ENCODE assay signal across 16 cellular contexts in genomic region chr3:149179225-149179624, GRCh38. TPM values are rescaled to one million over a fixed set of nuclear protein-coding genes. Genes with fewer than 3 reads are reported as not detected.
DNase-seq lines count a peak whose midpoint lies in the region; ATAC-seq, FAIRE-seq and TF ChIP-seq lines count a peak whose summit lies in the region.
"Had no signal": no experiment of that assay in that cellular context is flagged by ENCODE, and none has a peak within 500 bp of the region (broad histone marks: within the 10 kb centered on the region; RNA-seq: fewer than 3 reads in every experiment).

No MANE protein-coding gene starts in this region.

- H3K79me1 ChIP-seq in mesendoderm (ENCODE audit: low read length) = no peaks in the 10 kb centered on the region

- H3K27ac ChIP-seq in HepG2 (ENCODE audit: extremely low read length, insufficient read depth, low read length) (no peak overlapping the region), right lobe of liver (peak overlapping the region in 1 of 3 donors; percentile 36), mesendoderm (ENCODE audit: low read depth, low read length) (no peak overlapping the region), A673 (ENCODE audit: low read depth, low read length, poor library complexity, severe bottlenecking) (no peak overlapping the region)

- H2BK120ac ChIP-seq in mesendoderm (ENCODE audit: low read depth, low read length) = no peak overlapping the region

- no peak for ATAC-seq in HepG2
- ATAC-seq in right lobe of liver = no peak
- ATAC-seq in GM18502 (IDR thresholded peaks at IDR 0.05; ENCODE audit: poor library complexity, unreplicated experiment) = no peak
- no peak for ATAC-seq in GM18858 (IDR thresholded peaks at IDR 0.05; ENCODE audit: unreplicated experiment)
- ATAC-seq: T-cell had no signal

- TF ChIP-seq RAD21 in HepG2 (CRISPR knock-in tag; IDR thresholded peaks at IDR 0.05) = no peak

- H2AFZ ChIP-seq in HepG2 (ENCODE audit: low read length) = no peak overlapping the region

- no peak overlapping the region for H4K8ac ChIP-seq in mesendoderm (ENCODE audit: low read depth, low read length)

- DNase-seq in HepG2 (ENCODE audit: low spot score) = no peak
- DNase-seq in right lobe of liver = no peak
- DNase-seq in choroid plexus epithelial cell (ENCODE audit: low read depth) = peak; percentile 56
- no peak for DNase-seq in mesendoderm
- no peak for DNase-seq in NCI-H446 treated with DMSO at 0.1 percent for 48 hours (lab: John Stamatoyannopoulos, UW)
- no peak for DNase-seq in A673 (ENCODE audit: low spot score)
- DNase-seq: activated naive CD8-positive, alpha-beta T cell treated with anti-CD3 and anti-CD28 coated beads, Interleukin-2, amount 50 U/mL, for 24 hours; AML-193; effector memory CD4-positive, alpha-beta T cell; immature natural killer cell; NCI-H526; nucleus accumbens; T-cell had no signal

- H2BK5ac ChIP-seq in mesendoderm (ENCODE audit: low read length) = no peak overlapping the region

- H3K9ac ChIP-seq in HepG2 (ENCODE audit: insufficient read depth, low read depth, low read length) (no peak overlapping the region), mesendoderm (ENCODE audit: low read length) (no peak overlapping the region)

- H4K5ac ChIP-seq in mesendoderm (ENCODE audit: low read length) = no peak overlapping the region

- intact Hi-C loops in HepG2 (cut with micrococcal nuclease; ENCODE audit: unreplicated experiment) (no loop called here), right lobe of liver (cut with DNase I) (no loop called here), A673 (cut with micrococcal nuclease; ENCODE audit: unreplicated experiment) (no loop called here)

- H2BK15ac ChIP-seq in mesendoderm (replicated peaks; ENCODE audit: low read depth) = peak overlapping the region; percentile 74

- no peaks in the 10 kb centered on the region for H3K79me2 ChIP-seq in HepG2 (ENCODE audit: insufficient read depth, low read length)
- H3K79me2 ChIP-seq in mesendoderm (ENCODE audit: control insufficient read depth, insufficient read depth, low read length) = no peaks in the 10 kb centered on the region

- peaks cover 9 to 70% of the 10 kb centered on the region in 2 experiments; a peak in 4 of 5 replicates for H3K36me3 ChIP-seq in HepG2 (replicated peaks in 1 of 2; ENCODE audit: control insufficient read depth in 1 of 2, insufficient read depth in 2 of 2, low read length in 2 of 2)
- peaks cover 2 to 94% (median 39%) of the 10 kb centered on the region in 4 donors for H3K36me3 ChIP-seq in right lobe of liver
- no peaks in the 10 kb centered on the region for H3K36me3 ChIP-seq in mesendoderm (ENCODE audit: control insufficient read depth, insufficient read depth, low read length)
- H3K36me3 ChIP-seq in A673 (ENCODE audit: insufficient read depth, low read length, poor library complexity, severe bottlenecking) = no peaks in the 10 kb centered on the region

- no peaks in the 10 kb centered on the region for H4K20me1 ChIP-seq in HepG2 (ENCODE audit: insufficient read depth, low read length)

- BruUV-seq in HepG2 (replicated peaks; lab: Mats Ljungman, UMichigan) (no TSS peak), A673 (replicated peaks; lab: Mats Ljungman, UMichigan) (no TSS peak)

- no peaks in the 10 kb centered on the region for H3K27me3 ChIP-seq in HepG2 (ENCODE audit: control insufficient read depth in 1 of 2, insufficient read depth in 2 of 2, low read length in 2 of 2)
- H3K27me3 ChIP-seq in right lobe of liver = no peaks in the 10 kb centered on the region
- H3K27me3 ChIP-seq in mesendoderm (ENCODE audit: insufficient read depth, low read length, poor library complexity) = no peaks in the 10 kb centered on the region
- H3K27me3 ChIP-seq in A673 (replicated peaks; ENCODE audit: insufficient read depth, low read depth, low read length, poor library complexity) = no peaks in the 10 kb centered on the region

- CTCF ChIA-PET in HepG2 (lab: Yijun Ruan, JAX; ENCODE audit: low intra/inter-chr PET ratio, low total read pairs) = no interaction called here
- CTCF ChIA-PET in A673 (lab: Charles Lee) = no interaction called here

- H2AK5ac ChIP-seq in mesendoderm (ENCODE audit: low read length) = no peak overlapping the region

- POLR2A ChIA-PET in HepG2 (lab: Yijun Ruan, JAX) (interaction anchor here (1.8 kb wide), 1 partner anchor 50 kb away, joined by 4 read pairs; the partner anchor contains the start of gene HPS3), A673 (lab: Charles Lee; ENCODE audit: low non-redundant PET) (no interaction called here)

- H3K4me3 ChIP-seq in HepG2 (replicated peaks in 1 of 3; ENCODE audit: insufficient read depth in 1 of 3, low read depth in 2 of 3, low read length in 3 of 3) (no peak overlapping the region), right lobe of liver (no peak overlapping the region), choroid plexus epithelial cell (ENCODE audit: low read depth, low read length) (no peak overlapping the region), mesendoderm (ENCODE audit: low read length) (no peak overlapping the region), A673 (ENCODE audit: low read depth, low read length, poor library complexity, severe bottlenecking) (no peak overlapping the region)

- H3K9me3 ChIP-seq in HepG2 (ENCODE audit: low read length) = no peaks in the 10 kb centered on the region
- H3K9me3 ChIP-seq in right lobe of liver = no peaks in the 10 kb centered on the region
- no peaks in the 10 kb centered on the region for H3K9me3 ChIP-seq in A673 (ENCODE audit: low read depth, low read length, poor library complexity, severe bottlenecking)

- WGBS in HepG2 (ENCODE audit: low lambda C conversion rate) = 83% methylated on average over 1 of the region's 1 CpG
- 57% methylated on average over 1 of the region's 1 CpG for WGBS in right lobe of liver (ENCODE audit: insufficient coverage, low coverage, low lambda C conversion rate, missing lambda C conversion rate)
- WGBS in mesendoderm (ENCODE audit: extremely low coverage, insufficient coverage, low lambda C conversion rate) = no CpG with 5 or more reads among the region's 1 CpG

- TF ChIP-seq EP300 in HepG2 (IDR thresholded peaks at IDR 0.05; ENCODE audit: low read depth in 2 of 2, low read length in 2 of 2) (no peak), HepG2 (CRISPR knock-in tag; IDR thresholded peaks at IDR 0.05; ENCODE audit: borderline replicate concordance) (no peak)

- TF ChIP-seq POLR2A in HepG2 (IDR thresholded peaks at IDR 0.05; ENCODE audit: insufficient read depth in 1 of 2, low read depth in 2 of 2, low read length in 2 of 2) = no peak
- no peak for TF ChIP-seq POLR2A in right lobe of liver (IDR thresholded peaks at IDR 0.05)

- no peak overlapping the region for H3K56ac ChIP-seq in mesendoderm (ENCODE audit: low read length)

- TF ChIP-seq CTCF in HepG2 (CRISPR knock-in tag; IDR thresholded peaks at IDR 0.05) (no peak), right lobe of liver (IDR thresholded peaks at IDR 0.05) (no peak), choroid plexus epithelial cell (conservative IDR thresholded peaks at IDR 0.05; ENCODE audit: low read depth, low read length) (no peak), A673 (conservative IDR thresholded peaks at IDR 0.05; ENCODE audit: low read depth, low read length) (no peak)

- peak; percentile 48 for FAIRE-seq in HepG2 (lab: Jason Lieb, UNC)

- peaks cover 11% of the 10 kb centered on the region; the same call in 1 of the 2 replicates for H3K4me1 ChIP-seq in HepG2 (ENCODE audit: insufficient read depth, low read length)
- no peaks in the 10 kb centered on the region for H3K4me1 ChIP-seq in right lobe of liver
- H3K4me1 ChIP-seq in mesendoderm (ENCODE audit: control insufficient read depth, low read depth, low read length) = no peaks in the 10 kb centered on the region
- no peaks in the 10 kb centered on the region for H3K4me1 ChIP-seq in A673 (ENCODE audit: insufficient read depth, low read length, poor library complexity, severe bottlenecking)

- in situ Hi-C loops in HepG2 (cut with HindIII; ENCODE audit: extremely low pct_ligation_motif_present, low pct_unique_long_range_greater_than_20kb) = no loop called here

- H3K4ac ChIP-seq in mesendoderm (ENCODE audit: low read depth, low read length) = no peak overlapping the region

- H3K4me2 ChIP-seq in HepG2 (ENCODE audit: low read depth, low read length) (no peak overlapping the region), mesendoderm (ENCODE audit: low read length) (no peak overlapping the region)

- H3K23ac ChIP-seq in mesendoderm (ENCODE audit: low read length) = no peak overlapping the region

- peak overlapping the region; percentile 28 for H3K18ac ChIP-seq in mesendoderm (ENCODE audit: low read length)

RNA-seq across cellular contexts. Expression of gene CP, which starts 42.4 kb away (rescaled TPM):
- total RNA-seq in HepG2 (2016; rRNA removed; fragmentation: Illumina TruSeq; extraction: Trizol) (21.1 and 42.6 TPM in 2 replicates), right lobe of liver (1,000 to 10,000 TPM; 1,086 to 3,257 (median 1,852) TPM), A673 (2021) (not detected in 2 replicates)
- total RNA-seq in HepG2 (2016; cell fraction: cytosol; rRNA removed; fragmentation: Illumina TruSeq; extraction: Trizol; ENCODE audit: low read depth) = 2.7 and 3.7 TPM in 2 replicates
- 18.7 and 40.2 TPM in 2 replicates for total RNA-seq in HepG2 (2016; cell fraction: insoluble cytoplasmic fraction; rRNA removed; fragmentation: Illumina TruSeq; extraction: Trizol)
- total RNA-seq in HepG2 (2016; cell fraction: membrane; rRNA removed; fragmentation: Illumina TruSeq; extraction: Trizol) = 4.1 and 6.2 TPM in 2 replicates
- 45.7 and 53.7 TPM in 2 replicates for total RNA-seq in HepG2 (2016; cell fraction: nucleus; rRNA removed; fragmentation: Illumina TruSeq; extraction: Trizol)
- polyA plus RNA-seq in HepG2 (2011; rRNA removed) = 789 and 863 TPM in 2 replicates
- polyA plus RNA-seq in HepG2 (2011; cell fraction: cytosol; rRNA removed) = 278 and 600 TPM in 2 replicates
- 526 and 705 TPM in 2 replicates for polyA plus RNA-seq in HepG2 (2011; cell fraction: nucleus; rRNA removed)
- 608 and 681 TPM in 2 replicates for polyA plus RNA-seq in HepG2 (2012)
- 1.5 and 2.7 TPM in 2 replicates for polyA plus RNA-seq in HepG2 (2016; cell fraction: cytosol; fragmentation: Illumina TruSeq; extraction: Trizol; ENCODE audit: low read depth)
- polyA plus RNA-seq in HepG2 (2016; cell fraction: insoluble cytoplasmic fraction; fragmentation: Illumina TruSeq; extraction: Trizol; ENCODE audit: low read depth) = 11.2 and 15.8 TPM in 2 replicates
- 2.8 and 3.1 TPM in 2 replicates for polyA plus RNA-seq in HepG2 (2016; cell fraction: membrane; fragmentation: Illumina TruSeq; extraction: Trizol; ENCODE audit: low read depth)
- 53.4 and 55.4 TPM in 2 replicates for polyA plus RNA-seq in HepG2 (2016; cell fraction: nucleus; fragmentation: Illumina TruSeq; extraction: Trizol; ENCODE audit: insufficient read depth, low read depth)
- 0.56 and 444 TPM in 2 replicates for polyA minus RNA-seq in HepG2 (2011; rRNA and poly(A)+ RNA removed; ENCODE audit: low replicate concordance)
- 644 and 1,215 TPM in 2 replicates for polyA minus RNA-seq in HepG2 (2011; cell fraction: cytosol; rRNA and poly(A)+ RNA removed)
- 1,123 and 1,795 TPM in 2 replicates for polyA minus RNA-seq in HepG2 (2011; cell fraction: nucleus; rRNA and poly(A)+ RNA removed)
- polyA plus RNA-seq in mesendoderm (2013, experiment 1 of 2) = 2.4 TPM
- polyA plus RNA-seq in mesendoderm (2013, experiment 2 of 2) = 2.6 TPM
- total RNA-seq: activated CD8-positive, alpha-beta memory T cell treated with anti-CD3 and anti-CD28 coated beads for 36 hours had no signal

RNA-seq across cellular contexts. Expression of gene HPS3, which starts 49.8 kb away (rescaled TPM):
- total RNA-seq in HepG2 (2016; rRNA removed; fragmentation: Illumina TruSeq; extraction: Trizol) = 18.9 and 23.6 TPM in 2 replicates
- total RNA-seq in HepG2 (2016; cell fraction: cytosol; rRNA removed; fragmentation: Illumina TruSeq; extraction: Trizol; ENCODE audit: low read depth) = 3.7 and 4.1 TPM in 2 replicates
- total RNA-seq in HepG2 (2016; cell fraction: insoluble cytoplasmic fraction; rRNA removed; fragmentation: Illumina TruSeq; extraction: Trizol) = 18.6 and 23.4 TPM in 2 replicates
- total RNA-seq in HepG2 (2016; cell fraction: membrane; rRNA removed; fragmentation: Illumina TruSeq; extraction: Trizol) = 11.2 and 11.3 TPM in 2 replicates
- 12.3 and 14.7 TPM in 2 replicates for total RNA-seq in HepG2 (2016; cell fraction: nucleus; rRNA removed; fragmentation: Illumina TruSeq; extraction: Trizol)
- polyA plus RNA-seq in HepG2 (2011; rRNA removed) = 8.7 and 9.5 TPM in 2 replicates
- polyA plus RNA-seq in HepG2 (2011; cell fraction: cytosol; rRNA removed) = 6.2 and 7.7 TPM in 2 replicates
- 8.2 and 10.9 TPM in 2 replicates for polyA plus RNA-seq in HepG2 (2011; cell fraction: nucleus; rRNA removed)
- 14.4 and 16.1 TPM in 2 replicates for polyA plus RNA-seq in HepG2 (2012)
- 4.9 and 5.6 TPM in 2 replicates for polyA plus RNA-seq in HepG2 (2016; cell fraction: cytosol; fragmentation: Illumina TruSeq; extraction: Trizol; ENCODE audit: low read depth)
- polyA plus RNA-seq in HepG2 (2016; cell fraction: insoluble cytoplasmic fraction; fragmentation: Illumina TruSeq; extraction: Trizol; ENCODE audit: low read depth) = 22.4 and 24.1 TPM in 2 replicates
- 5.6 and 8.1 TPM in 2 replicates for polyA plus RNA-seq in HepG2 (2016; cell fraction: membrane; fragmentation: Illumina TruSeq; extraction: Trizol; ENCODE audit: low read depth)
- 17.3 and 20.8 TPM in 2 replicates for polyA plus RNA-seq in HepG2 (2016; cell fraction: nucleus; fragmentation: Illumina TruSeq; extraction: Trizol; ENCODE audit: insufficient read depth, low read depth)
- 9.6 and 24.5 TPM in 2 replicates for polyA minus RNA-seq in HepG2 (2011; rRNA and poly(A)+ RNA removed; ENCODE audit: low replicate concordance)
- polyA minus RNA-seq in HepG2 (2011; cell fraction: cytosol; rRNA and poly(A)+ RNA removed) = 7.7 and 8.5 TPM in 2 replicates
- polyA minus RNA-seq in HepG2 (2011; cell fraction: nucleus; rRNA and poly(A)+ RNA removed) = 26.1 and 27.8 TPM in 2 replicates
- 1 to 10 TPM; 4.2 to 8.5 (median 6.3) TPM for total RNA-seq in right lobe of liver
- 16.5 TPM for polyA plus RNA-seq in mesendoderm (2013, experiment 1 of 2)
- 15.7 TPM for polyA plus RNA-seq in mesendoderm (2013, experiment 2 of 2)
- total RNA-seq in A673 (2021) = 12.6 and 15.1 TPM in 2 replicates
